In genomic region chr7:100469227-100470044, GRCh38 we compare ENCODE assay signal across 8 cellular contexts.
DNase-seq lines count a peak whose midpoint lies in the region; ATAC-seq and TF ChIP-seq lines count a peak whose summit lies in the region.

No MANE protein-coding gene starts in this region.

- ATAC-seq in GM21786 (IDR thresholded peaks at IDR 0.05; ENCODE audit: unreplicated experiment), result no peak

- DNase-seq in COR-L47 (lab: John Stamatoyannopoulos, UW) (peak; percentile 80), HEK293T (ENCODE audit: extremely low spot score) (peak; percentile 90), NCI-H2227 (lab: John Stamatoyannopoulos, UW; ENCODE audit: unreplicated experiment) (peak; percentile 86), kidney tubule cell (ENCODE audit: low spot score) (peak; percentile 71)
- DNase-seq in activated CD4-positive, alpha-beta T cell treated with anti-CD3 and anti-CD28 coated beads for 24 hours (ENCODE audit: low read depth in 2 of 2), result peak; percentile 79 to 86
- DNase-seq in central memory CD4-positive, alpha-beta T cell, result peak; percentile 69
- peak; percentile 91 to 92 for DNase-seq in stimulated activated CD4-positive, alpha-beta T cell treated with anti-CD3 and anti-CD28 coated beads, Interleukin-2, amount 100 ng/mL, for 24 hours

- CTCF ChIA-PET in HEK293T (lab: Yijun Ruan, JAX), result interaction anchor here (0.5 to 1.5 kb wide), 9 partner anchors 9 to 95 kb away, joined by 3 to 13 read pairs (median 4); partner anchors contain the start of gene TSC22D4

- POLR2A ChIA-PET in HEK293T (lab: Yijun Ruan, JAX), result interaction anchor here (0.8 to 1.6 kb wide), 4 partner anchors 10 to 405 kb away, joined by 3 to 5 read pairs (median 4); partner anchors contain the start of genes FBXO24, LRCH4, SRRT and TSC22D4

TF ChIP-seq in HEK293T, 16 proteins besides CTCF, POLR2A, EP300 and RAD21:
- TF ChIP-seq ZNF384 (IDR thresholded peaks at IDR 0.05), result no peak
- TF ChIP-seq SP1 (IDR thresholded peaks at IDR 0.05), result no peak
- TF ChIP-seq SUZ12 (IDR thresholded peaks at IDR 0.05), result no peak
- no peak for TF ChIP-seq HDGF (IDR thresholded peaks at IDR 0.05; ENCODE audit: borderline replicate concordance)
- no peak for TF ChIP-seq L3MBTL2 (conservative IDR thresholded peaks at IDR 0.05)
- no peak for TF ChIP-seq ARNT (IDR thresholded peaks at IDR 0.05)
- no peak for TF ChIP-seq CTBP1 (IDR thresholded peaks at IDR 0.05; ENCODE audit: borderline replicate concordance)
TF ChIP-seq in HEK293T: peak in this region for 0.
